1 cellular context compared by ENCODE assay signal in the genomic region with DNA sequence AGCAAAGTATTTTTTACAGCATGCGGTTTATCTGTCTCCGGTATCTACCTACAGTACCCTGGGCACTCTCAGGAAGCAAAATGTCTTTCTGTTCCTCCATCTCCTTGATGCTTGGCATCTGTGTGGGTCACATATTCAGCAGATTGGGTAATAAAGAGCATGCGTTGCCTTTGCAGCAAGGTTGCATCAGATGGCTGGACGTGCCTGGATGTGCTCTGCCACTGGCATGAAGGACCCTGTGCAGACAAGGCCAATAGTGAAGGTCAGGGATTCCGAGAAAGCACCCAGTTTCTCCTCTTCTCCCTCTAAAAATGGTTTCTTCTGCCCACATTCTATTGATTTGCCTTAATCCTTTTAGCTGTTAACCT.
TF ChIP-seq lines count a peak whose summit lies in the region.

No MANE protein-coding gene starts in this region.

TF ChIP-seq in HepG2, 621 proteins besides CTCF, POLR2A, EP300 and RAD21 (continued from another document):
- TF ChIP-seq, protein P1, sequence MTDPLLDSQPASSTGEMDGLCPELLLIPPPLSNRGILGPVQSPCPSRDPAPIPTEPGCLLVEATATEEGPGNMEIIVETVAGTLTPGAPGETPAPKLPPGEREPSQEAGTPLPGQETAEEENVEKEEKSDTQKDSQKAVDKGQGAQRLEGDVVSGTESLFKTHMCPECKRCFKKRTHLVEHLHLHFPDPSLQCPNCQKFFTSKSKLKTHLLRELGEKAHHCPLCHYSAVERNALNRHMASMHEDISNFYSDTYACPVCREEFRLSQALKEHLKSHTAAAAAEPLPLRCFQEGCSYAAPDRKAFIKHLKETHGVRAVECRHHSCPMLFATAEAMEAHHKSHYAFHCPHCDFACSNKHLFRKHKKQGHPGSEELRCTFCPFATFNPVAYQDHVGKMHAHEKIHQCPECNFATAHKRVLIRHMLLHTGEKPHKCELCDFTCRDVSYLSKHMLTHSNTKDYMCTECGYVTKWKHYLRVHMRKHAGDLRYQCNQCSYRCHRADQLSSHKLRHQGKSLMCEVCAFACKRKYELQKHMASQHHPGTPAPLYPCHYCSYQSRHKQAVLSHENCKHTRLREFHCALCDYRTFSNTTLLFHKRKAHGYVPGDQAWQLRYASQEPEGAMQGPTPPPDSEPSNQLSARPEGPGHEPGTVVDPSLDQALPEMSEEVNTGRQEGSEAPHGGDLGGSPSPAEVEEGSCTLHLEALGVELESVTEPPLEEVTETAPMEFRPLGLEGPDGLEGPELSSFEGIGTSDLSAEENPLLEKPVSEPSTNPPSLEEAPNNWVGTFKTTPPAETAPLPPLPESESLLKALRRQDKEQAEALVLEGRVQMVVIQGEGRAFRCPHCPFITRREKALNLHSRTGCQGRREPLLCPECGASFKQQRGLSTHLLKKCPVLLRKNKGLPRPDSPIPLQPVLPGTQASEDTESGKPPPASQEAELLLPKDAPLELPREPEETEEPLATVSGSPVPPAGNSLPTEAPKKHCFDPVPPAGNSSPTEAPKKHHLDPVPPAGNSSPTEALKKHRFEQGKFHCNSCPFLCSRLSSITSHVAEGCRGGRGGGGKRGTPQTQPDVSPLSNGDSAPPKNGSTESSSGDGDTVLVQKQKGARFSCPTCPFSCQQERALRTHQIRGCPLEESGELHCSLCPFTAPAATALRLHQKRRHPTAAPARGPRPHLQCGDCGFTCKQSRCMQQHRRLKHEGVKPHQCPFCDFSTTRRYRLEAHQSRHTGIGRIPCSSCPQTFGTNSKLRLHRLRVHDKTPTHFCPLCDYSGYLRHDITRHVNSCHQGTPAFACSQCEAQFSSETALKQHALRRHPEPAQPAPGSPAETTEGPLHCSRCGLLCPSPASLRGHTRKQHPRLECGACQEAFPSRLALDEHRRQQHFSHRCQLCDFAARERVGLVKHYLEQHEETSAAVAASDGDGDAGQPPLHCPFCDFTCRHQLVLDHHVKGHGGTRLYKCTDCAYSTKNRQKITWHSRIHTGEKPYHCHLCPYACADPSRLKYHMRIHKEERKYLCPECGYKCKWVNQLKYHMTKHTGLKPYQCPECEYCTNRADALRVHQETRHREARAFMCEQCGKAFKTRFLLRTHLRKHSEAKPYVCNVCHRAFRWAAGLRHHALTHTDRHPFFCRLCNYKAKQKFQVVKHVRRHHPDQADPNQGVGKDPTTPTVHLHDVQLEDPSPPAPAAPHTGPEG (CRISPR knock-in tag; IDR thresholded peaks at IDR 0.05) = no peak
- no peak for TF ChIP-seq ONECUT2 (CRISPR knock-in tag; IDR thresholded peaks at IDR 0.05)
- TF ChIP-seq, protein P2, sequence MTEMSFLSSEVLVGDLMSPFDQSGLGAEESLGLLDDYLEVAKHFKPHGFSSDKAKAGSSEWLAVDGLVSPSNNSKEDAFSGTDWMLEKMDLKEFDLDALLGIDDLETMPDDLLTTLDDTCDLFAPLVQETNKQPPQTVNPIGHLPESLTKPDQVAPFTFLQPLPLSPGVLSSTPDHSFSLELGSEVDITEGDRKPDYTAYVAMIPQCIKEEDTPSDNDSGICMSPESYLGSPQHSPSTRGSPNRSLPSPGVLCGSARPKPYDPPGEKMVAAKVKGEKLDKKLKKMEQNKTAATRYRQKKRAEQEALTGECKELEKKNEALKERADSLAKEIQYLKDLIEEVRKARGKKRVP (CRISPR knock-in tag; IDR thresholded peaks at IDR 0.05) = peak in 1 of 2 experiments; percentile 94; a peak in 2 of 4 replicates
- TF ChIP-seq PAX8 (CRISPR knock-in tag; IDR thresholded peaks at IDR 0.05; ENCODE audit: borderline replicate concordance) = no peak
- TF ChIP-seq MEF2D (CRISPR knock-in tag; IDR thresholded peaks at IDR 0.05) = no peak
- TF ChIP-seq, protein P3, sequence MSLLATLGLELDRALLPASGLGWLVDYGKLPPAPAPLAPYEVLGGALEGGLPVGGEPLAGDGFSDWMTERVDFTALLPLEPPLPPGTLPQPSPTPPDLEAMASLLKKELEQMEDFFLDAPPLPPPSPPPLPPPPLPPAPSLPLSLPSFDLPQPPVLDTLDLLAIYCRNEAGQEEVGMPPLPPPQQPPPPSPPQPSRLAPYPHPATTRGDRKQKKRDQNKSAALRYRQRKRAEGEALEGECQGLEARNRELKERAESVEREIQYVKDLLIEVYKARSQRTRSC (CRISPR knock-in tag; IDR thresholded peaks at IDR 0.05; ENCODE audit: low read depth) = no peak
- no peak for TF ChIP-seq ZNF772 (CRISPR knock-in tag; IDR thresholded peaks at IDR 0.05)
- TF ChIP-seq TBX2 (CRISPR knock-in tag; IDR thresholded peaks at IDR 0.05; ENCODE audit: borderline replicate concordance) = no peak
- TF ChIP-seq CEBPB (IDR thresholded peaks at IDR 0.05; ENCODE audit: borderline replicate concordance, low read depth, low read length) = peak; percentile 75
- TF ChIP-seq TOE1 (CRISPR knock-in tag; IDR thresholded peaks at IDR 0.05) = no peak
- TF ChIP-seq JDP2 (CRISPR knock-in tag; IDR thresholded peaks at IDR 0.05; ENCODE audit: borderline replicate concordance) = no peak
- 0 out of 2 replicates have a peak, but pooled peaks have one; percentile 36 for TF ChIP-seq GATAD2A (CRISPR knock-in tag; IDR thresholded peaks at IDR 0.05)
- TF ChIP-seq, protein P4, sequence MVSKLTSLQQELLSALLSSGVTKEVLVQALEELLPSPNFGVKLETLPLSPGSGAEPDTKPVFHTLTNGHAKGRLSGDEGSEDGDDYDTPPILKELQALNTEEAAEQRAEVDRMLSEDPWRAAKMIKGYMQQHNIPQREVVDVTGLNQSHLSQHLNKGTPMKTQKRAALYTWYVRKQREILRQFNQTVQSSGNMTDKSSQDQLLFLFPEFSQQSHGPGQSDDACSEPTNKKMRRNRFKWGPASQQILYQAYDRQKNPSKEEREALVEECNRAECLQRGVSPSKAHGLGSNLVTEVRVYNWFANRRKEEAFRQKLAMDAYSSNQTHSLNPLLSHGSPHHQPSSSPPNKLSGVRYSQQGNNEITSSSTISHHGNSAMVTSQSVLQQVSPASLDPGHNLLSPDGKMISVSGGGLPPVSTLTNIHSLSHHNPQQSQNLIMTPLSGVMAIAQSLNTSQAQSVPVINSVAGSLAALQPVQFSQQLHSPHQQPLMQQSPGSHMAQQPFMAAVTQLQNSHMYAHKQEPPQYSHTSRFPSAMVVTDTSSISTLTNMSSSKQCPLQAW (CRISPR knock-in tag; IDR thresholded peaks at IDR 0.05) = no peak
- no peak for TF ChIP-seq MEIS1 (CRISPR knock-in tag; IDR thresholded peaks at IDR 0.05; ENCODE audit: borderline replicate concordance)
